ENCODE assay signal across 9 cellular contexts in genomic region chr19:7868326-7868670, GRCh38. TPM values are rescaled to one million over a fixed set of nuclear protein-coding genes. Genes with fewer than 3 reads are reported as not detected.
A peak's percentile ranks its signal among the peaks of the same experiment; 100 is the strongest.
DNase-seq lines count a peak whose midpoint lies in the region; ATAC-seq and TF ChIP-seq lines count a peak whose summit lies in the region.
"Had no signal": no experiment of that assay in that cellular context is flagged by ENCODE, and none has a peak within 500 bp of the region (broad histone marks: within the 10 kb centered on the region; RNA-seq: fewer than 3 reads in every experiment).

No MANE protein-coding gene starts in this region.

- no peak overlapping the region for H3K27ac Mint-ChIP-seq in activated B cell treated with CpG ODN at 0.5 μM for 24 hours

- peak; percentile 74 for DNase-seq in activated effector memory CD4-positive, alpha-beta T cell treated with anti-CD3 and anti-CD28 coated beads, Interleukin-2, amount 50 U/mL, for 16 hours
- no peak for DNase-seq in activated effector memory CD4-positive, alpha-beta T cell treated with Interleukin-2 at 50 U/mL for 16 hours
- no peak for DNase-seq in activated B cell treated with CpG ODN at 0.5 μM for 24 hours
- no peak for DNase-seq in hepatocyte (ENCODE audit: low spot score)
- no peak for DNase-seq in thoracic aorta (ENCODE audit: low spot score)
- DNase-seq in DMS153 treated with DMSO at 0.1 percent for 48 hours (lab: John Stamatoyannopoulos, UW; ENCODE audit: unreplicated experiment): no peak
- DNase-seq in NCI-H345 treated with DMSO at 0.1 percent for 48 hours (lab: John Stamatoyannopoulos, UW; ENCODE audit: unreplicated experiment): no peak
- no peak for DNase-seq in NCI-H1694 treated with DMSO at 0.1 percent for 48 hours (lab: John Stamatoyannopoulos, UW)
- DNase-seq: NCI-H345 had no signal

- POLR2A ChIA-PET in activated B cell treated with CpG ODN at 0.5 μM for 24 hours (lab: Charles Lee): interaction anchor here (1.0 to 2.2 kb wide), 7 partner anchors 17 to 167 kb away, joined by 3 to 15 read pairs (median 4); partner anchors contain the start of genes FCER2, MAP2K7, SNAPC2 and TIMM44

- H3K9me3 ChIP-seq in hepatocyte (ENCODE audit: low read depth): no peaks in the 10 kb centered on the region
- H3K9me3 ChIP-seq in thoracic aorta: no peaks in the 10 kb centered on the region

- peaks cover 28% of the 10 kb centered on the region for H3K27me3 Mint-ChIP-seq in activated B cell treated with CpG ODN at 0.5 μM for 24 hours

- WGBS in hepatocyte (ENCODE audit: low lambda C conversion rate, missing lambda C conversion rate): 45% methylated on average over 19 of the region's 21 CpGs

- CTCF ChIA-PET in activated B cell treated with CpG ODN at 0.5 μM for 24 hours (lab: Charles Lee): interaction anchor here (0.8 to 2.2 kb wide), 9 partner anchors 32 to 300 kb away, joined by 3 to 14 read pairs (median 7); partner anchors contain the start of genes SNAPC2, STXBP2, TIMM44 and TRAPPC5

- no peaks in the 10 kb centered on the region for H3K4me1 ChIP-seq in hepatocyte (ENCODE audit: insufficient read depth)
- H3K4me1 ChIP-seq in thoracic aorta (ENCODE audit: control insufficient read depth in 1 of 2, low read depth in 2 of 2): peaks cover 21 to 28% of the 10 kb centered on the region in 2 donors

- no peaks in the 10 kb centered on the region for H3K79me2 ChIP-seq in hepatocyte

- no peak for TF ChIP-seq CTCF in activated B cell treated with CpG ODN at 0.5 μM for 24 hours (IDR thresholded peaks at IDR 0.05)
- no peak for TF ChIP-seq CTCF in hepatocyte (IDR thresholded peaks at IDR 0.05; ENCODE audit: poor library complexity)
- TF ChIP-seq CTCF in thoracic aorta (IDR thresholded peaks at IDR 0.05): no peak

- intact Hi-C loops in activated B cell treated with CpG ODN at 0.5 μM for 24 hours (cut with micrococcal nuclease): loop anchor here (2.0 kb wide), 3 partner anchors 15 to 75 kb away; partner anchors contain the start of gene TIMM44

- ATAC-seq in activated B cell treated with CpG ODN at 0.5 μM for 24 hours (ENCODE audit: low read depth): no peak
- no peak for ATAC-seq in thoracic aorta (ENCODE audit: insufficient number of reproducible peaks, low FRiP score, low read depth)

- H3K4me3 ChIP-seq in hepatocyte (no peak overlapping the region), thoracic aorta (peak overlapping the region; percentile 69)

- H3K27me3 ChIP-seq in hepatocyte: peaks cover 17% of the 10 kb centered on the region
- H3K27me3 ChIP-seq in thoracic aorta (replicated peaks; ENCODE audit: insufficient read depth): peaks cover 6% of the 10 kb centered on the region

- H3K36me3 ChIP-seq in hepatocyte (replicated peaks; ENCODE audit: insufficient read depth, low read depth): no peaks in the 10 kb centered on the region
- H3K36me3 ChIP-seq in thoracic aorta: no peaks in the 10 kb centered on the region

- peaks cover 3% of the 10 kb centered on the region for H3K9me3 Mint-ChIP-seq in activated B cell treated with CpG ODN at 0.5 μM for 24 hours

- H3K27ac ChIP-seq in hepatocyte (no peak overlapping the region), thoracic aorta (no peak overlapping the region)

- H2AFZ ChIP-seq in hepatocyte: no peak overlapping the region

- H3K9me2 ChIP-seq in hepatocyte (replicated peaks; ENCODE audit: insufficient read depth): no peaks in the 10 kb centered on the region

- H3K4me3 Mint-ChIP-seq in activated B cell treated with CpG ODN at 0.5 μM for 24 hours: peak overlapping the region; percentile 81

- peaks cover 38% of the 10 kb centered on the region for H3K4me1 Mint-ChIP-seq in activated B cell treated with CpG ODN at 0.5 μM for 24 hours

- H3K36me3 Mint-ChIP-seq in activated B cell treated with CpG ODN at 0.5 μM for 24 hours (ENCODE audit: low read depth): no peaks in the 10 kb centered on the region

- peak overlapping the region; percentile 94 for H3K4me2 ChIP-seq in hepatocyte

- no peaks in the 10 kb centered on the region for H4K20me1 ChIP-seq in hepatocyte (ENCODE audit: insufficient read depth, poor library complexity, severe bottlenecking)

RNA-seq across cellular contexts. Expression of gene PRR36, which starts 5.9 kb away (rescaled TPM):
- total RNA-seq in activated B cell treated with CpG ODN at 0.5 μM for 24 hours (not detected in 2 replicates), hepatocyte (0.40 and 1.00 TPM in 2 replicates), thoracic aorta (not detected)
- polyA plus RNA-seq in hepatocyte: 2.5 and 5.4 TPM in 2 replicates

RNA-seq across cellular contexts. Expression of gene LRRC8E, which starts 20.0 kb away (rescaled TPM):
- total RNA-seq in activated B cell treated with CpG ODN at 0.5 μM for 24 hours (not detected in 2 replicates), hepatocyte (1.8 and 4.5 TPM in 2 replicates), thoracic aorta (under 1 TPM in 1 of 2 donors, not detected in 1; 0.14 TPM)
- polyA plus RNA-seq in hepatocyte: 3.2 and 3.3 TPM in 2 replicates

RNA-seq across cellular contexts. Expression of gene MAP2K7, which starts 35.4 kb away (rescaled TPM):
- total RNA-seq in activated B cell treated with CpG ODN at 0.5 μM for 24 hours (46.3 and 52.8 TPM in 2 replicates), hepatocyte (13.6 and 13.8 TPM in 2 replicates), thoracic aorta (10 to 100 TPM; 15.2 to 16.9 TPM)
- 11.8 and 12.8 TPM in 2 replicates for polyA plus RNA-seq in hepatocyte

RNA-seq across cellular contexts. Expression of gene EVI5L, which starts 38.3 kb away (rescaled TPM):
- total RNA-seq in activated B cell treated with CpG ODN at 0.5 μM for 24 hours (9.2 and 12.8 TPM in 2 replicates), hepatocyte (10.7 and 12.4 TPM in 2 replicates), thoracic aorta (10 to 100 TPM; 12.1 to 16.8 TPM)
- polyA plus RNA-seq in hepatocyte: 11.5 and 13.1 TPM in 2 replicates

RNA-seq across cellular contexts. Expression of gene TGFBR3L, which starts 46.3 kb away (rescaled TPM):
- total RNA-seq in activated B cell treated with CpG ODN at 0.5 μM for 24 hours (not detected in 2 replicates), hepatocyte (0.52 TPM in 1 of 2 replicates, not detected in the other), thoracic aorta (not detected)
- polyA plus RNA-seq in hepatocyte: 3.3 and 8.5 TPM in 2 replicates
